19 cellular contexts compared by ENCODE assay signal in genomic region chr20:38138086-38138777, GRCh38. TPM values are rescaled to one million over a fixed set of nuclear protein-coding genes. Genes with fewer than 3 reads are reported as not detected.
DNase-seq lines count a peak whose midpoint lies in the region; ATAC-seq, FAIRE-seq and TF ChIP-seq lines count a peak whose summit lies in the region.
"Had no signal": no experiment of that assay in that cellular context is flagged by ENCODE, and none has a peak within 500 bp of the region (broad histone marks: within the 10 kb centered on the region; RNA-seq: fewer than 3 reads in every experiment).

No MANE protein-coding gene starts in this region.

- H3K4me2 ChIP-seq in A549: no peak overlapping the region
- H3K4me2 ChIP-seq in endothelial cell of umbilical vein (ENCODE audit: insufficient read depth, low read length): no peak overlapping the region
- no peak overlapping the region for H3K4me2 ChIP-seq in neuronal stem cell (ENCODE audit: insufficient read depth, low read length, poor library complexity, severe bottlenecking)

- TF ChIP-seq EP300 in A549 (IDR thresholded peaks at IDR 0.05) (no peak), upper lobe of left lung (IDR thresholded peaks at IDR 0.05) (no peak)

- H2AFZ ChIP-seq in endothelial cell of umbilical vein (ENCODE audit: low read depth, low read length) (no peak overlapping the region), neuronal stem cell (ENCODE audit: low read length) (no peak overlapping the region)

- H3K4me3 Mint-ChIP-seq in activated CD8-positive, alpha-beta memory T cell treated with anti-CD3 and anti-CD28 coated beads, Interleukin-2, amount 10 ng/mL, durations not matched to agents 7 days and 5 days: no peak overlapping the region
- H3K4me3 Mint-ChIP-seq: B cell; CD4-positive, alpha-beta T cell had no signal

- H2AK5ac ChIP-seq in neuronal stem cell (ENCODE audit: low read depth, low read length): no peak overlapping the region

- H3K27me3 ChIP-seq in endothelial cell of umbilical vein (ENCODE audit: control insufficient read depth in 2 of 2, insufficient read depth in 2 of 2, low read length in 2 of 2) (no peaks in the 10 kb centered on the region), neuronal stem cell (ENCODE audit: control insufficient read depth in 3 of 3, insufficient read depth in 3 of 3, low read depth in 1 of 3, low read length in 3 of 3) (no peaks in the 10 kb centered on the region), upper lobe of left lung (no peaks in the 10 kb centered on the region)

- H3K9me3 ChIP-seq in A549 (no peaks in the 10 kb centered on the region), HEK293 (ENCODE audit: control insufficient read depth, insufficient read depth, low read depth, low read length) (no peaks in the 10 kb centered on the region), endothelial cell of umbilical vein (replicated peaks; ENCODE audit: control insufficient read depth, insufficient read depth, low read length) (no peaks in the 10 kb centered on the region), neuronal stem cell (replicated peaks in 1 of 2; ENCODE audit: control insufficient read depth in 2 of 2, insufficient read depth in 1 of 2, low read depth in 1 of 2, low read length in 2 of 2) (no peaks in the 10 kb centered on the region), upper lobe of left lung (no peaks in the 10 kb centered on the region)

- H3K36me3 Mint-ChIP-seq in activated CD8-positive, alpha-beta memory T cell treated with anti-CD3 and anti-CD28 coated beads, Interleukin-2, amount 10 ng/mL, durations not matched to agents 7 days and 5 days: no peaks in the 10 kb centered on the region

- DNase-seq in A549 (ENCODE audit: low read depth in 1 of 2, low spot score in 1 of 2) (no peak), endothelial cell of umbilical vein (ENCODE audit: low read depth, low spot score) (no peak), neuronal stem cell (ENCODE audit: low spot score) (no peak), NCI-H526 treated with DMSO at 0.1 percent for 48 hours (lab: John Stamatoyannopoulos, UW) (no peak), foreskin fibroblast (no peak), upper lobe of left lung (no peak)
- no peak for DNase-seq in activated CD8-positive, alpha-beta memory T cell treated with anti-CD3 and anti-CD28 coated beads, Interleukin-2, amount 10 ng/mL, durations not matched to agents 7 days and 5 days
- DNase-seq: CD4-positive, alpha-beta T cell; H9; IMR-90; Kasumi-1; MM.1S; NCI-H1092 treated with DMSO at 0.1 percent for 48 hours; NCI-H1694; NCI-H510A treated with DMSO at 0.1 percent for 48 hours; SHP77 had no signal

- POLR2A ChIA-PET in A549 (lab: Yijun Ruan, JAX): interaction anchor here (1.0 kb wide), 1 partner anchor 11 kb away, joined by 3 read pairs; no protein-coding TSS in a partner anchor
- POLR2A ChIA-PET in HEK293 (lab: Yijun Ruan, JAX): no interaction called here
- POLR2A ChIA-PET in endothelial cell of umbilical vein (lab: Charles Lee): no interaction called here

- no peak overlapping the region for H4K8ac ChIP-seq in neuronal stem cell (ENCODE audit: low read depth, low read length)

- H4K91ac ChIP-seq in neuronal stem cell (ENCODE audit: low read depth, low read length, poor library complexity): no peak overlapping the region

- dilution Hi-C loops in endothelial cell of umbilical vein (cut with MboI; ENCODE audit: extremely low pct_ligation_motif_present, low sequenced_read_pairs): no loop called here

- H3K9ac ChIP-seq in endothelial cell of umbilical vein (replicated peaks; ENCODE audit: extremely low read depth, insufficient read depth, low read length) (no peak overlapping the region), neuronal stem cell (ENCODE audit: low read depth, low read length, poor library complexity) (no peak overlapping the region)

- H2BK12ac ChIP-seq in neuronal stem cell (ENCODE audit: low read length): no peak overlapping the region

- ATAC-seq in A549: no peak
- ATAC-seq in activated CD8-positive, alpha-beta memory T cell treated with anti-CD3 and anti-CD28 coated beads, Interleukin-2, amount 10 ng/mL, durations not matched to agents 7 days and 5 days: no peak
- ATAC-seq in upper lobe of left lung (ENCODE audit: low FRiP score in 2 of 2): no peak
- ATAC-seq: Panc1 had no signal

- CTCF ChIA-PET in A549 (lab: Yijun Ruan, JAX) (interaction anchor here (0.7 to 1.8 kb wide), 5 partner anchors 10 to 83 kb away, joined by 3 to 10 read pairs (median 4); partner anchors contain the start of gene TGM2), HEK293 (lab: Yijun Ruan, JAX) (interaction anchor here (0.8 kb wide), 1 partner anchor 81 kb away, joined by 3 read pairs; no protein-coding TSS in a partner anchor), endothelial cell of umbilical vein (lab: Charles Lee) (interaction anchor here (2.7 to 3.5 kb wide), 2 partner anchors 65 to 80 kb away, joined by 9 to 25 read pairs; no protein-coding TSS in a partner anchor)
- CTCF ChIA-PET in activated CD8-positive, alpha-beta memory T cell treated with anti-CD3 and anti-CD28 coated beads, Interleukin-2, amount 10 ng/mL, durations not matched to agents 7 days and 5 days (lab: Charles Lee): interaction anchor here (0.9 kb wide), 1 partner anchor 65 kb away, joined by 3 read pairs; no protein-coding TSS in a partner anchor

- no peaks in the 10 kb centered on the region for H4K20me1 ChIP-seq in endothelial cell of umbilical vein (replicated peaks; ENCODE audit: control insufficient read depth, extremely low read depth, insufficient read depth, low read length)

- TF ChIP-seq CTCF in A549 (IDR thresholded peaks at IDR 0.05): no peak
- no peak for TF ChIP-seq CTCF in HEK293 (tag by site-specific recombination; IDR thresholded peaks at IDR 0.05)
- TF ChIP-seq CTCF in endothelial cell of umbilical vein (IDR thresholded peaks at IDR 0.05; ENCODE audit: extremely low read depth in 1 of 2, insufficient read depth in 1 of 2, low read depth in 1 of 2, low read length in 2 of 2): no peak
- no peak for TF ChIP-seq CTCF in foreskin fibroblast (IDR thresholded peaks at IDR 0.05; ENCODE audit: low read depth, low read length)
- no peak for TF ChIP-seq CTCF in upper lobe of left lung (IDR thresholded peaks at IDR 0.05)

- no peaks in the 10 kb centered on the region for H3K79me1 ChIP-seq in neuronal stem cell (ENCODE audit: low read depth, low read length)

- H3K14ac ChIP-seq in neuronal stem cell (ENCODE audit: low read length): no peak overlapping the region

- H3K23ac ChIP-seq in neuronal stem cell (ENCODE audit: low read depth, low read length, poor library complexity): peak overlapping the region; percentile 20

- intact Hi-C loops in endothelial cell of umbilical vein (cut with micrococcal nuclease): no loop called here

- H3K27ac Mint-ChIP-seq in activated CD8-positive, alpha-beta memory T cell treated with anti-CD3 and anti-CD28 coated beads, Interleukin-2, amount 10 ng/mL, durations not matched to agents 7 days and 5 days: no peak overlapping the region
- H3K27ac Mint-ChIP-seq: B cell; CD4-positive, alpha-beta T cell had no signal

- TF ChIP-seq RAD21 in A549 (conservative IDR thresholded peaks at IDR 0.05 in 1 of 2, IDR thresholded peaks at IDR 0.05 in 1 of 2): no peak

- H3K36me3 ChIP-seq in HEK293 (ENCODE audit: control insufficient read depth in 2 of 2, insufficient read depth in 1 of 2, low read length in 2 of 2) (no peaks in the 10 kb centered on the region), endothelial cell of umbilical vein (ENCODE audit: control insufficient read depth in 2 of 2, extremely low read depth in 1 of 2, insufficient read depth in 2 of 2, low read length in 2 of 2) (peaks cover 22 to 65% of the 10 kb centered on the region in 2 experiments), neuronal stem cell (replicated peaks in 1 of 2; ENCODE audit: control insufficient read depth in 2 of 2, insufficient read depth in 2 of 2, low read length in 2 of 2) (no peaks in the 10 kb centered on the region), upper lobe of left lung (peaks cover 0 to 91% (median 33%) of the 10 kb centered on the region in 4 donors)

- H2BK120ac ChIP-seq in neuronal stem cell (ENCODE audit: low read depth, low read length): no peak overlapping the region

- BruUV-seq in endothelial cell of umbilical vein (replicated peaks; lab: Mats Ljungman, UMichigan): no TSS peak

- H3K79me2 ChIP-seq in endothelial cell of umbilical vein (ENCODE audit: control insufficient read depth, insufficient read depth, low read length): peaks cover 4% of the 10 kb centered on the region

- H3K9me3 Mint-ChIP-seq in activated CD8-positive, alpha-beta memory T cell treated with anti-CD3 and anti-CD28 coated beads, Interleukin-2, amount 10 ng/mL, durations not matched to agents 7 days and 5 days (ENCODE audit: low read depth): no peaks in the 10 kb centered on the region
- H3K9me3 Mint-ChIP-seq: CD4-positive, alpha-beta T cell; H9 had no signal

- H3K4me1 Mint-ChIP-seq in activated CD8-positive, alpha-beta memory T cell treated with anti-CD3 and anti-CD28 coated beads, Interleukin-2, amount 10 ng/mL, durations not matched to agents 7 days and 5 days: peaks cover 17% of the 10 kb centered on the region
- H3K4me1 Mint-ChIP-seq: B cell had no signal

- no peak overlapping the region for H3K4me3 ChIP-seq in A549
- H3K4me3 ChIP-seq in HEK293 (ENCODE audit: low read depth, low read length): no peak overlapping the region
- H3K4me3 ChIP-seq in endothelial cell of umbilical vein (replicated peaks in 1 of 3; ENCODE audit: insufficient read depth in 1 of 3, low read depth in 1 of 3, low read length in 3 of 3): no peak overlapping the region
- H3K4me3 ChIP-seq in neuronal stem cell (ENCODE audit: low read length in 2 of 2): no peak overlapping the region
- H3K4me3 ChIP-seq in foreskin fibroblast (ENCODE audit: low read depth in 1 of 2, low read length in 2 of 2): no peak overlapping the region
- H3K4me3 ChIP-seq in upper lobe of left lung: no peak overlapping the region

- H3K4ac ChIP-seq in neuronal stem cell (ENCODE audit: low read length): no peak overlapping the region

- TF ChIP-seq POLR2A in A549 (IDR thresholded peaks at IDR 0.05; ENCODE audit: low read length) (no peak), endothelial cell of umbilical vein (IDR thresholded peaks at IDR 0.05; ENCODE audit: low read depth, low read length) (peak; percentile 74), upper lobe of left lung (IDR thresholded peaks at IDR 0.05) (no peak)

- no peaks in the 10 kb centered on the region for H3K9me1 ChIP-seq in endothelial cell of umbilical vein (replicated peaks; ENCODE audit: control insufficient read depth, extremely low read depth, insufficient read depth, low read length)

- no peak overlapping the region for H2BK5ac ChIP-seq in neuronal stem cell (ENCODE audit: low read length)

- no peak overlapping the region for H2BK15ac ChIP-seq in neuronal stem cell (ENCODE audit: low read length)

- 92% methylated on average over 15 of the region's 15 CpGs for WGBS in A549 (ENCODE audit: missing lambda C conversion rate)
- WGBS in neuronal stem cell (ENCODE audit: extremely low coverage in 2 of 2, insufficient read length in 2 of 2, insufficient replicate concordance in 1 of 2), 2 donors: no CpG with 5 or more reads among the region's 15 CpGs
- 86 to 95% methylated on average over 6 to 14 of the region's 15 CpGs for WGBS in upper lobe of left lung, 2 donors

- H3K4me1 ChIP-seq in A549 (peaks cover 61% of the 10 kb centered on the region), HEK293 (ENCODE audit: control insufficient read depth, insufficient read depth, low read length) (0 out of 2 replicates have a peak, but pooled peaks cover 4% of the 10 kb centered on the region), endothelial cell of umbilical vein (ENCODE audit: control insufficient read depth, extremely low read depth, insufficient read depth, low read length) (peaks cover 81% of the 10 kb centered on the region), neuronal stem cell (ENCODE audit: control insufficient read depth in 2 of 2, insufficient read depth in 1 of 2, low read depth in 1 of 2, low read length in 2 of 2) (peaks cover 0 to 5% of the 10 kb centered on the region in 2 donors), upper lobe of left lung (peaks cover 55 to 75% (median 59%) of the 10 kb centered on the region in 4 donors)

- FAIRE-seq in A549 (lab: Jason Lieb, UNC) (no peak), endothelial cell of umbilical vein (lab: Jason Lieb, UNC) (no peak)

- H3K27ac ChIP-seq in A549 (no peak overlapping the region), HEK293 (ENCODE audit: extremely low read depth, low read depth, low read length) (no peak overlapping the region), endothelial cell of umbilical vein (ENCODE audit: insufficient read depth, low read depth, low read length) (no peak overlapping the region), neuronal stem cell (replicated peaks; ENCODE audit: low read length) (no peak overlapping the region), upper lobe of left lung (peak overlapping the region in 2 of 4 donors; percentile 74 to 76)

- H3K27me3 Mint-ChIP-seq in activated CD8-positive, alpha-beta memory T cell treated with anti-CD3 and anti-CD28 coated beads, Interleukin-2, amount 10 ng/mL, durations not matched to agents 7 days and 5 days: no peaks in the 10 kb centered on the region
- H3K27me3 Mint-ChIP-seq: B cell; CD4-positive, alpha-beta T cell had no signal

- H3K18ac ChIP-seq in neuronal stem cell (ENCODE audit: low read length): no peak overlapping the region

RNA-seq across cellular contexts. Expression of gene TGM2, which starts 26.8 kb away (rescaled TPM):
- polyA plus RNA-seq in A549 (2011; rRNA removed): 173 TPM in 2 replicates
- polyA plus RNA-seq in A549 (2012; cell fraction: cytosol; rRNA removed): 164 and 192 TPM in 2 replicates
- polyA plus RNA-seq in A549 (2012; cell fraction: nucleus; rRNA removed): 241 and 325 TPM in 2 replicates
- 348 to 469 TPM (median 441 TPM) in 3 replicates for polyA plus RNA-seq in A549 (2017; fragmentation: RNase III; extraction: RNeasy Plus Mini Kit Qiagen cat#74134 plus additional on column Dnase treatment)
- polyA minus RNA-seq in A549 (2011; rRNA and poly(A)+ RNA removed): 181 and 216 TPM in 2 replicates
- 708 and 868 TPM in 2 replicates for total RNA-seq in endothelial cell of umbilical vein
- 810 and 861 TPM in 2 replicates for polyA plus RNA-seq in endothelial cell of umbilical vein
- polyA plus RNA-seq in endothelial cell of umbilical vein (2011; cell fraction: cytosol; rRNA removed): 710 and 739 TPM in 2 replicates
- polyA plus RNA-seq in endothelial cell of umbilical vein (2011; cell fraction: nucleus; rRNA removed): 680 and 705 TPM in 2 replicates
- polyA plus RNA-seq in endothelial cell of umbilical vein (2012): 931 and 1,022 TPM in 2 replicates
- 986 and 1,245 TPM in 2 replicates for polyA minus RNA-seq in endothelial cell of umbilical vein
- polyA minus RNA-seq in endothelial cell of umbilical vein (2011; cell fraction: cytosol; rRNA and poly(A)+ RNA removed): 21.3 TPM
- 361 and 435 TPM in 2 replicates for polyA minus RNA-seq in endothelial cell of umbilical vein (2011; cell fraction: nucleus; rRNA and poly(A)+ RNA removed)
- polyA plus RNA-seq in neuronal stem cell (2013, experiment 1 of 2): 0.46 TPM
- polyA plus RNA-seq in neuronal stem cell (2013, experiment 2 of 2): 0.39 TPM
- total RNA-seq in activated CD8-positive, alpha-beta memory T cell treated with anti-CD3 and anti-CD28 coated beads, Interleukin-2, amount 10 ng/mL, durations not matched to agents 7 days and 5 days: under 1 TPM; 0.35 TPM
- total RNA-seq in upper lobe of left lung: 100 to 1,000 TPM in 5 of 6 donors, 10 to 100 TPM in 1; 98.7 to 469 (median 290) TPM

Comparison
In these comparisons a context has a peak if more than half of its experiments do, and no peak if none do; other contexts are left out.
1. RNA of gene TGM2, which starts 26.8 kb away (total RNA-seq): 708 to 868 TPM in endothelial cell of umbilical vein and 98.7 to 469 TPM in upper lobe of left lung; 0.35 TPM in activated CD8-positive, alpha-beta memory T cell treated with anti-CD3 and anti-CD28 coated beads, Interleukin-2, amount 10 ng/mL, durations not matched to agents 7 days and 5 days; every median in the first group is over 10 times any median in the second.